ENCODE assay signal across 22 cellular contexts in genomic region chr3:156030735-156031134, GRCh38.
"Had no signal": no experiment of that assay in that cellular context is flagged by ENCODE, and none has a peak within 500 bp of the region (broad histone marks: within the 10 kb centered on the region; RNA-seq: fewer than 3 reads in every experiment).

No MANE protein-coding gene starts in this region.

- H3K4me1 ChIP-seq: SJSA1 had no signal

- H3K27ac ChIP-seq: SJSA1, SK-N-MC had no signal

- ATAC-seq: HepG2 had no signal

- H3K9me3 ChIP-seq: MG63, SJSA1 had no signal

- H3K27me3 ChIP-seq: MG63, SJSA1 had no signal

- DNase-seq: IMR-90, Karpas-422, KG1, MG63, NCI-H1092, NCI-H1105 treated with DMSO at 0.1 percent for 48 hours, NCI-H1417 treated with DMSO at 0.1 percent for 48 hours, NCI-H146, NCI-H1694 treated with DMSO at 0.1 percent for 48 hours, NCI-H1930, NCI-H2081, NCI-H2107, NCI-H2227 treated with DMSO at 0.1 percent for 48 hours, NCI-H446, NCI-H510A, NCI-H524 treated with DMSO at 0.1 percent for 48 hours, Right ventricle myocardium superior, RPMI8226, SIG-M5 had no signal

- H3K4me3 ChIP-seq: MG63, SJSA1, SK-N-MC had no signal

- H3K36me3 ChIP-seq: MG63, SJSA1 had no signal
